In the genomic region with DNA sequence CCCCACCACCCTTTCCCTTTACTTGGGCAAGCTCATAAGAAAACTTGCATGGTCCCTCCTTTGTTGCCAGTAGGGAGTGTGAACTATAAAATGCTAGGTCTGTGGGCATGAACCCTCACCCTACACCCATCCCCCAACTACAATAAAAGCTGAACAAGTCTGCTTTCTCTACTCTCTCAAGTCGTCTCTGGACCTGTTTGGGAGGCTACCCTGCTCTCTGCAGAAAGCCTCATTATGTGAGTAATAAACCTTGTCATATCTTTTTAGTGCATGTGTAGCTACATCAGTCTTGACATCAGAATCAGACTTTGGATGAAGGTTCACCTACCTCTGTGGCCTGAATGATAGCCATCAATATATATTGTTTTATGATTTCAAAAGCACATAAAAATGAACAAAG, we compare ENCODE assay signal across 15 cellular contexts.
A peak's percentile ranks its signal among the peaks of the same experiment; 100 is the strongest.
DNase-seq lines count a peak whose midpoint lies in the region; ATAC-seq, FAIRE-seq and TF ChIP-seq lines count a peak whose summit lies in the region.
"Had no signal": no experiment of that assay in that cellular context is flagged by ENCODE, and none has a peak within 500 bp of the region (broad histone marks: within the 10 kb centered on the region; RNA-seq: fewer than 3 reads in every experiment).

No MANE protein-coding gene starts in this region.

- CTCF ChIA-PET in HEK293 (lab: Yijun Ruan, JAX) = interaction anchor here (1.0 kb wide), 1 partner anchor 46 kb away, joined by 3 read pairs; no protein-coding TSS in a partner anchor

- H3K36me3 ChIP-seq in HEK293 (ENCODE audit: control insufficient read depth in 2 of 2, insufficient read depth in 1 of 2, low read length in 2 of 2) = no peaks in the 10 kb centered on the region
- H3K36me3 ChIP-seq in pancreas = no peaks in the 10 kb centered on the region

- peaks cover 0 to 2% (median 0%) of the 10 kb centered on the region in 4 donors for H3K27me3 ChIP-seq in pancreas

- H3K4me1 ChIP-seq in HEK293 (ENCODE audit: control insufficient read depth, insufficient read depth, low read length) = peaks cover 2% of the 10 kb centered on the region; the same call in 1 of the 2 replicates
- no peaks in the 10 kb centered on the region for H3K4me1 ChIP-seq in pancreas

- peak; percentile 95 for ATAC-seq in left colon
- ATAC-seq in pancreas = no peak
- no peak for ATAC-seq in HG02623 (IDR thresholded peaks at IDR 0.05; ENCODE audit: unreplicated experiment)
- no peak for ATAC-seq in GM19351 (IDR thresholded peaks at IDR 0.05; ENCODE audit: unreplicated experiment)
- ATAC-seq in Right ventricle myocardium inferior = no peak
- ATAC-seq: HCT116 had no signal

- H3K4me3 ChIP-seq in HEK293 (ENCODE audit: low read depth, low read length) (no peak overlapping the region), pancreas (no peak overlapping the region)

- H3K9me3 ChIP-seq in HEK293 (ENCODE audit: control insufficient read depth, insufficient read depth, low read depth, low read length) (no peaks in the 10 kb centered on the region), pancreas (no peaks in the 10 kb centered on the region)

- 22 to 23% methylated on average over 1 of the region's 1 CpG for WGBS in pancreas, 2 donors

- intact Hi-C loops in left colon (cut with DNase I, micrococcal nuclease) (no loop called here), pancreas (cut with DNase I) (no loop called here), Right ventricle myocardium inferior (cut with DNase I) (no loop called here)

- no peak overlapping the region for H3K27ac ChIP-seq in HEK293 (ENCODE audit: extremely low read depth, low read depth, low read length)
- H3K27ac ChIP-seq in pancreas = no peak overlapping the region

- DNase-seq in left colon = peak; percentile 21 to 57
- DNase-seq in pancreas = no peak
- no peak for DNase-seq in Right ventricle myocardium inferior (ENCODE audit: missing footprints)
- DNase-seq in stimulated activated CD4-positive, alpha-beta T cell treated with anti-CD3 and anti-CD28 coated beads, Interleukin-1b, Interleukin-23, amount 100 ng/mL, for 48 hours = no peak
- DNase-seq: C1 segment of cervical spinal cord; CD4-positive, alpha-beta memory T cell; DMS79 had no signal

- no peak for TF ChIP-seq CTCF in HEK293 (tag by site-specific recombination; IDR thresholded peaks at IDR 0.05)
- no peak for TF ChIP-seq CTCF in pancreas (IDR thresholded peaks at IDR 0.05)

- POLR2A ChIA-PET in HEK293 (lab: Yijun Ruan, JAX) = no interaction called here

- peak; percentile 51 for FAIRE-seq in TTC549 (lab: Jason Lieb, UNC)
- peak; percentile 83 for FAIRE-seq in pancreas (lab: Jason Lieb, UNC)
- FAIRE-seq: A204.1, GM12892, H54 had no signal

TF ChIP-seq in HEK293, 187 proteins besides CTCF, POLR2A, EP300 and RAD21:
- TF ChIP-seq TRIM28 (IDR thresholded peaks at IDR 0.05; ENCODE audit: borderline replicate concordance, low read length) = 0 out of 2 replicates have a peak, but pooled peaks have one; percentile 15
- TF ChIP-seq ZNF670 (tag by site-specific recombination; IDR thresholded peaks at IDR 0.05; ENCODE audit: low read depth) = no peak
- TF ChIP-seq, protein P1, sequence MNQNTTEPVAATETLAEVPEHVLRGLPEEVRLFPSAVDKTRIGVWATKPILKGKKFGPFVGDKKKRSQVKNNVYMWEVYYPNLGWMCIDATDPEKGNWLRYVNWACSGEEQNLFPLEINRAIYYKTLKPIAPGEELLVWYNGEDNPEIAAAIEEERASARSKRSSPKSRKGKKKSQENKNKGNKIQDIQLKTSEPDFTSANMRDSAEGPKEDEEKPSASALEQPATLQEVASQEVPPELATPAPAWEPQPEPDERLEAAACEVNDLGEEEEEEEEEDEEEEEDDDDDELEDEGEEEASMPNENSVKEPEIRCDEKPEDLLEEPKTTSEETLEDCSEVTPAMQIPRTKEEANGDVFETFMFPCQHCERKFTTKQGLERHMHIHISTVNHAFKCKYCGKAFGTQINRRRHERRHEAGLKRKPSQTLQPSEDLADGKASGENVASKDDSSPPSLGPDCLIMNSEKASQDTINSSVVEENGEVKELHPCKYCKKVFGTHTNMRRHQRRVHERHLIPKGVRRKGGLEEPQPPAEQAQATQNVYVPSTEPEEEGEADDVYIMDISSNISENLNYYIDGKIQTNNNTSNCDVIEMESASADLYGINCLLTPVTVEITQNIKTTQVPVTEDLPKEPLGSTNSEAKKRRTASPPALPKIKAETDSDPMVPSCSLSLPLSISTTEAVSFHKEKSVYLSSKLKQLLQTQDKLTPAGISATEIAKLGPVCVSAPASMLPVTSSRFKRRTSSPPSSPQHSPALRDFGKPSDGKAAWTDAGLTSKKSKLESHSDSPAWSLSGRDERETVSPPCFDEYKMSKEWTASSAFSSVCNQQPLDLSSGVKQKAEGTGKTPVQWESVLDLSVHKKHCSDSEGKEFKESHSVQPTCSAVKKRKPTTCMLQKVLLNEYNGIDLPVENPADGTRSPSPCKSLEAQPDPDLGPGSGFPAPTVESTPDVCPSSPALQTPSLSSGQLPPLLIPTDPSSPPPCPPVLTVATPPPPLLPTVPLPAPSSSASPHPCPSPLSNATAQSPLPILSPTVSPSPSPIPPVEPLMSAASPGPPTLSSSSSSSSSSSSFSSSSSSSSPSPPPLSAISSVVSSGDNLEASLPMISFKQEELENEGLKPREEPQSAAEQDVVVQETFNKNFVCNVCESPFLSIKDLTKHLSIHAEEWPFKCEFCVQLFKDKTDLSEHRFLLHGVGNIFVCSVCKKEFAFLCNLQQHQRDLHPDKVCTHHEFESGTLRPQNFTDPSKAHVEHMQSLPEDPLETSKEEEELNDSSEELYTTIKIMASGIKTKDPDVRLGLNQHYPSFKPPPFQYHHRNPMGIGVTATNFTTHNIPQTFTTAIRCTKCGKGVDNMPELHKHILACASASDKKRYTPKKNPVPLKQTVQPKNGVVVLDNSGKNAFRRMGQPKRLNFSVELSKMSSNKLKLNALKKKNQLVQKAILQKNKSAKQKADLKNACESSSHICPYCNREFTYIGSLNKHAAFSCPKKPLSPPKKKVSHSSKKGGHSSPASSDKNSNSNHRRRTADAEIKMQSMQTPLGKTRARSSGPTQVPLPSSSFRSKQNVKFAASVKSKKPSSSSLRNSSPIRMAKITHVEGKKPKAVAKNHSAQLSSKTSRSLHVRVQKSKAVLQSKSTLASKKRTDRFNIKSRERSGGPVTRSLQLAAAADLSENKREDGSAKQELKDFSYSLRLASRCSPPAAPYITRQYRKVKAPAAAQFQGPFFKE (tag by site-specific recombination; IDR thresholded peaks at IDR 0.05; ENCODE audit: borderline replicate concordance) = no peak
- TF ChIP-seq, protein P2, sequence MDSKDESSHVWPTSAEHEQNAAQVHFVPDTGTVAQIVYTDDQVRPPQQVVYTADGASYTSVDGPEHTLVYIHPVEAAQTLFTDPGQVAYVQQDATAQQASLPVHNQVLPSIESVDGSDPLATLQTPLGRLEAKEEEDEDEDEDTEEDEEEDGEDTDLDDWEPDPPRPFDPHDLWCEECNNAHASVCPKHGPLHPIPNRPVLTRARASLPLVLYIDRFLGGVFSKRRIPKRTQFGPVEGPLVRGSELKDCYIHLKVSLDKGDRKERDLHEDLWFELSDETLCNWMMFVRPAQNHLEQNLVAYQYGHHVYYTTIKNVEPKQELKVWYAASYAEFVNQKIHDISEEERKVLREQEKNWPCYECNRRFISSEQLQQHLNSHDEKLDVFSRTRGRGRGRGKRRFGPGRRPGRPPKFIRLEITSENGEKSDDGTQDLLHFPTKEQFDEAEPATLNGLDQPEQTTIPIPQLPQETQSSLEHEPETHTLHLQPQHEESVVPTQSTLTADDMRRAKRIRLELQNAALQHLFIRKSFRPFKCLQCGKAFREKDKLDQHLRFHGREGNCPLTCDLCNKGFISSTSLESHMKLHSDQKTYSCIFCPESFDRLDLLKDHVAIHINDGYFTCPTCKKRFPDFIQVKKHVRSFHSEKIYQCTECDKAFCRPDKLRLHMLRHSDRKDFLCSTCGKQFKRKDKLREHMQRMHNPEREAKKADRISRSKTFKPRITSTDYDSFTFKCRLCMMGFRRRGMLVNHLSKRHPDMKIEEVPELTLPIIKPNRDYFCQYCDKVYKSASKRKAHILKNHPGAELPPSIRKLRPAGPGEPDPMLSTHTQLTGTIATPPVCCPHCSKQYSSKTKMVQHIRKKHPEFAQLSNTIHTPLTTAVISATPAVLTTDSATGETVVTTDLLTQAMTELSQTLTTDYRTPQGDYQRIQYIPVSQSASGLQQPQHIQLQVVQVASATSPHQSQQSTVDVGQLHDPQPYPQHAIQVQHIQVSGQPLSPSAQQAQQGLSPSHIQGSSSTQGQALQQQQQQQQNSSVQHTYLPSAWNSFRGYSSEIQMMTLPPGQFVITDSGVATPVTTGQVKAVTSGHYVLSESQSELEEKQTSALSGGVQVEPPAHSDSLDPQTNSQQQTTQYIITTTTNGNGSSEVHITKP (tag by site-specific recombination; IDR thresholded peaks at IDR 0.05) = no peak
- TF ChIP-seq, protein P3, sequence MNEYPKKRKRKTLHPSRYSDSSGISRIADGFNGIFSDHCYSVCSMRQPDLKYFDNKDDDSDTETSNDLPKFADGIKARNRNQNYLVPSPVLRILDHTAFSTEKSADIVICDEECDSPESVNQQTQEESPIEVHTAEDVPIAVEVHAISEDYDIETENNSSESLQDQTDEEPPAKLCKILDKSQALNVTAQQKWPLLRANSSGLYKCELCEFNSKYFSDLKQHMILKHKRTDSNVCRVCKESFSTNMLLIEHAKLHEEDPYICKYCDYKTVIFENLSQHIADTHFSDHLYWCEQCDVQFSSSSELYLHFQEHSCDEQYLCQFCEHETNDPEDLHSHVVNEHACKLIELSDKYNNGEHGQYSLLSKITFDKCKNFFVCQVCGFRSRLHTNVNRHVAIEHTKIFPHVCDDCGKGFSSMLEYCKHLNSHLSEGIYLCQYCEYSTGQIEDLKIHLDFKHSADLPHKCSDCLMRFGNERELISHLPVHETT (tag by site-specific recombination; IDR thresholded peaks at IDR 0.05) = no peak
- TF ChIP-seq ZNF335 (tag by site-specific recombination; conservative IDR thresholded peaks at IDR 0.05) = no peak
- TF ChIP-seq, protein P4, sequence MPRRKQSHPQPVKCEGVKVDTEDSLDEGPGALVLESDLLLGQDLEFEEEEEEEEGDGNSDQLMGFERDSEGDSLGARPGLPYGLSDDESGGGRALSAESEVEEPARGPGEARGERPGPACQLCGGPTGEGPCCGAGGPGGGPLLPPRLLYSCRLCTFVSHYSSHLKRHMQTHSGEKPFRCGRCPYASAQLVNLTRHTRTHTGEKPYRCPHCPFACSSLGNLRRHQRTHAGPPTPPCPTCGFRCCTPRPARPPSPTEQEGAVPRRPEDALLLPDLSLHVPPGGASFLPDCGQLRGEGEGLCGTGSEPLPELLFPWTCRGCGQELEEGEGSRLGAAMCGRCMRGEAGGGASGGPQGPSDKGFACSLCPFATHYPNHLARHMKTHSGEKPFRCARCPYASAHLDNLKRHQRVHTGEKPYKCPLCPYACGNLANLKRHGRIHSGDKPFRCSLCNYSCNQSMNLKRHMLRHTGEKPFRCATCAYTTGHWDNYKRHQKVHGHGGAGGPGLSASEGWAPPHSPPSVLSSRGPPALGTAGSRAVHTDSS (tag by site-specific recombination; IDR thresholded peaks at IDR 0.05) = no peak

Comparison
In these comparisons a context has a peak if more than half of its experiments do, and no peak if none do; other contexts are left out.
1. DNase-seq: peak in left colon (2 of 2); none in pancreas (0 of 6), Right ventricle myocardium inferior (single experiment) and stimulated activated CD4-positive, alpha-beta T cell treated with anti-CD3 and anti-CD28 coated beads, Interleukin-1b, Interleukin-23, amount 100 ng/mL, for 48 hours (single experiment).